In the genomic region with DNA sequence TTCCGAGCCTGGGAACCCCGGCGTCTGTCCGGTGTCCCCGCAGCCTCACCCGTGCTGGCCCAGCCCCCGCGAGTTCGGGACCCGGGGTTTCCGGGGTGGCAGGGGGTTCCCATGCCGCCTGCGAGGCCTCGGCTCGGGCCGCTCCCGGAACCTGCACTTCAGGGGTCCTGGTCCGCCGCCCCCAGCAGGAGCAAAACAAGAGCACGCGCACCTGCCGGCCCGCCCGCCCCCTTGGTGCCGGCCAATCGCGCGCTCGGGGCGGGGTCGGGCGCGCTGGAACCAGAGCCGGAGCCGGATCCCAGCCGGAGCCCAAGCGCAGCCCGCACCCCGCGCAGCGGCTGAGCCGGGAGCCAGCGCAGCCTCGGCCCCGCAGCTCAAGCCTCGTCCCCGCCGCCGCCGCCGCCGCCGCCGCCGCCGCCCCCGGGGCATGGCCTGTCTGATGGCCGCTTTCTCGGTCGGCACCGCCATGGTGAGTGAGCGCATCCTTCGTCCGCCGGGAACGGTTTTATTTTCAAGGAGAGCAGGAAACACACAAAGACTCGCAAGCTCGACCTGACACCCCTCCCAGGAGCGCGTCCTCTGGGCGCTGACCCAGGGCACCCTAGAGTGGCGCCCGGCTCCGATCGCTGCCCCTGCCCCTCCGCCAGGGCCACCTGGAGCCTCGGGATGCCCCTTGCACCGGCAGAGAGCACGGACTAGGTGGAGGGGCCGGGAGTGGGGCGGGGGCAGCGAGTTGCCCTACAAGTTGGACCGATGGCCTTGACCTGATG, we compare ENCODE assay signal across 8 cellular contexts. TPM values are rescaled to one million over a fixed set of nuclear protein-coding genes. Genes with fewer than 3 reads are reported as not detected.
DNase-seq lines count a peak whose midpoint lies in the region; ATAC-seq, FAIRE-seq and TF ChIP-seq lines count a peak whose summit lies in the region.

A gene (plus strand): TSS at position 305 of the 770 bp plus-strand sequence. CDS start 123 bp downstream, at position 428.

- H3K27ac Mint-ChIP-seq in activated naive CD8-positive, alpha-beta T cell treated with anti-CD3 and anti-CD28 coated beads, Interleukin-2, amount 50 U/mL, for 24 hours, result peak within 1 kb of the TSS; percentile 83

- H3K4me3 ChIP-seq in OCI-LY1 (ENCODE audit: low read depth, low read length, poor library complexity, severe bottlenecking) (peak within 1 kb of the TSS; percentile 39), heart right ventricle (peak within 1 kb of the TSS; percentile 55 to 90 (median 79)), pancreas (peak within 1 kb of the TSS; percentile 31 to 49 (median 36))

- H3K9me3 ChIP-seq in OCI-LY1 (ENCODE audit: low read length) (peaks cover 13% of the 10 kb centered on the region; the same call in 1 of the 2 replicates), heart right ventricle (peaks cover 0 to 9% (median 0%) of the 10 kb centered on the region in 11 donors), pancreas (no peaks in the 10 kb centered on the region)

- no peaks in the 10 kb centered on the region for H3K27me3 Mint-ChIP-seq in activated naive CD8-positive, alpha-beta T cell treated with anti-CD3 and anti-CD28 coated beads, Interleukin-2, amount 50 U/mL, for 24 hours

- H3K27me3 ChIP-seq in OCI-LY1 (ENCODE audit: insufficient read depth, low read length), result no peaks in the 10 kb centered on the region
- H3K27me3 ChIP-seq in heart right ventricle, result peaks cover 0 to 10% (median 0%) of the 10 kb centered on the region in 7 donors
- no peaks in the 10 kb centered on the region for H3K27me3 ChIP-seq in pancreas

- peaks cover 25% of the 10 kb centered on the region for H3K4me1 Mint-ChIP-seq in activated naive CD8-positive, alpha-beta T cell treated with anti-CD3 and anti-CD28 coated beads, Interleukin-2, amount 50 U/mL, for 24 hours

- peak within 1 kb of the TSS; percentile 54 for H3K4me2 ChIP-seq in OCI-LY1 (ENCODE audit: low read length)

- H3F3A ChIP-seq in OCI-LY1 (ENCODE audit: insufficient read depth, low read length), result no peaks in the 10 kb centered on the region

- H3K9me2 ChIP-seq in OCI-LY1 (ENCODE audit: low read depth, low read length), result no peaks in the 10 kb centered on the region

- H2AFZ ChIP-seq in OCI-LY1 (ENCODE audit: low read length), result no peak within 1 kb of the TSS

- no peak for TF ChIP-seq CTCF in OCI-LY1 (IDR thresholded peaks at IDR 0.05; ENCODE audit: low read length)
- no peak for TF ChIP-seq CTCF in heart right ventricle (IDR thresholded peaks at IDR 0.05)
- no peak for TF ChIP-seq CTCF in pancreas (IDR thresholded peaks at IDR 0.05)

- H3K4me1 ChIP-seq in OCI-LY1 (ENCODE audit: insufficient read depth, low read length, severe bottlenecking) (peaks cover 45% of the 10 kb centered on the region), heart right ventricle (peaks cover 3 to 43% (median 35%) of the 10 kb centered on the region in 9 donors), pancreas (peaks cover 0 to 13% (median 10%) of the 10 kb centered on the region in 3 donors)

- no peaks in the 10 kb centered on the region for H3K79me2 ChIP-seq in OCI-LY1 (ENCODE audit: insufficient read depth, low read length)

- H3K27ac ChIP-seq in OCI-LY1 (ENCODE audit: low read depth, low read length, poor library complexity, severe bottlenecking), result peak within 1 kb of the TSS; percentile 54
- H3K27ac ChIP-seq in heart right ventricle, result peak within 1 kb of the TSS; percentile 70 to 93 (median 83)
- peak within 1 kb of the TSS in 3 of 4 donors; percentile 22 to 46 (median 41) for H3K27ac ChIP-seq in pancreas

- no peaks in the 10 kb centered on the region for H3K36me3 Mint-ChIP-seq in activated naive CD8-positive, alpha-beta T cell treated with anti-CD3 and anti-CD28 coated beads, Interleukin-2, amount 50 U/mL, for 24 hours (ENCODE audit: low read depth)

- peak within 1 kb of the TSS; percentile 87 for H3K4me3 Mint-ChIP-seq in activated naive CD8-positive, alpha-beta T cell treated with anti-CD3 and anti-CD28 coated beads, Interleukin-2, amount 50 U/mL, for 24 hours

- H3K36me3 ChIP-seq in OCI-LY1 (ENCODE audit: insufficient read depth, low read length) (peaks cover 8% of the 10 kb centered on the region; the same call in 1 of the 2 replicates), heart right ventricle (no peaks in the 10 kb centered on the region), pancreas (no peaks in the 10 kb centered on the region)

- peak; percentile 48 for DNase-seq in NCI-H1436 (lab: John Stamatoyannopoulos, UW)
- DNase-seq in NCI-H1436 treated with DMSO at 0.1 percent for 48 hours (lab: John Stamatoyannopoulos, UW), result no peak
- DNase-seq in activated naive CD8-positive, alpha-beta T cell treated with anti-CD3 and anti-CD28 coated beads, Interleukin-2, amount 50 U/mL, for 24 hours, result peak; percentile 60
- DNase-seq in heart right ventricle, result peak in 1 of 2 donors; percentile 65
- peak in 4 of 6 donors; percentile 53 to 82 (median 68) for DNase-seq in pancreas
- DNase-seq in OCI-M2 (lab: John Stamatoyannopoulos, UW; ENCODE audit: unreplicated experiment), result no peak

- H4K20me1 ChIP-seq in OCI-LY1 (ENCODE audit: insufficient read depth, low read length), result no peaks in the 10 kb centered on the region

- no peak for FAIRE-seq in pancreas (lab: Jason Lieb, UNC)

- H3K9me3 Mint-ChIP-seq in activated naive CD8-positive, alpha-beta T cell treated with anti-CD3 and anti-CD28 coated beads, Interleukin-2, amount 50 U/mL, for 24 hours, result peaks cover 5% of the 10 kb centered on the region

- H3K9ac ChIP-seq in OCI-LY1 (ENCODE audit: low read length), result no peak within 1 kb of the TSS

- peak; percentile 59 for ATAC-seq in activated naive CD8-positive, alpha-beta T cell treated with anti-CD3 and anti-CD28 coated beads, Interleukin-2, amount 50 U/mL, for 24 hours
- ATAC-seq in heart right ventricle, result peak; percentile 45 to 81 (median 59)
- ATAC-seq in pancreas, result peak; percentile 63 to 81 (median 75)
- no peak for ATAC-seq in HG03460 (IDR thresholded peaks at IDR 0.05; ENCODE audit: unreplicated experiment)

- intact Hi-C loops in heart right ventricle (cut with DNase I) (loop anchor here in 3 of 10 donors (5.0 to 10.0 kb wide), 4 partner anchors 52 to 96 kb away; a partner anchor contains a TSS), pancreas (cut with DNase I) (no loop called here)

- WGBS in heart right ventricle, 2 donors, result 1% methylated on average over 83 of the region's 83 CpGs
- 0 to 1% methylated on average over 68 to 83 of the region's 83 CpGs for WGBS in pancreas, 2 donors

RNA-seq across cellular contexts. Expression of the gene that starts here (rescaled TPM):
- total RNA-seq in heart right ventricle (10 to 100 TPM in 7 of 10 donors, 1 to 10 TPM in 3; 5.5 to 26.2 (median 14.6) TPM), pancreas (10 to 100 TPM in 1 of 6 donors, 1 to 10 TPM in 5; 1.6 to 10.3 (median 4.0) TPM)
- polyA plus RNA-seq in heart right ventricle (10 to 100 TPM; 11.6 to 19.4 TPM), pancreas (1 to 10 TPM; 3.4 to 7.8 TPM)

Comparison
In these comparisons a context has a peak if more than half of its experiments do, and no peak if none do; other contexts are left out.
1. DNase-seq: peak in NCI-H1436 (single experiment), activated naive CD8-positive, alpha-beta T cell treated with anti-CD3 and anti-CD28 coated beads, Interleukin-2, amount 50 U/mL, for 24 hours (single experiment) and pancreas (4 of 6); none in NCI-H1436 treated with DMSO at 0.1 percent for 48 hours (single experiment) and OCI-M2 (single experiment).
2. Peak in every context shown above with its lines, with median percentiles within 50 percentile points of each other: H3K27ac ChIP-seq and H3K4me3 ChIP-seq.